12 cellular contexts compared by ENCODE assay signal in genomic region chr17:78422267-78422605, GRCh38. TPM values are rescaled to one million over a fixed set of nuclear protein-coding genes. Genes with fewer than 3 reads are reported as not detected.
A peak's percentile ranks its signal among the peaks of the same experiment; 100 is the strongest.
DNase-seq lines count a peak whose midpoint lies in the region; ATAC-seq, FAIRE-seq and TF ChIP-seq lines count a peak whose summit lies in the region.
"Had no signal": no experiment of that assay in that cellular context is flagged by ENCODE, and none has a peak within 500 bp of the region (broad histone marks: within the 10 kb centered on the region; RNA-seq: fewer than 3 reads in every experiment).

No MANE protein-coding gene starts in this region.

- dilution Hi-C loops in mammary epithelial cell (cut with HindIII; ENCODE audit: low sequenced_read_pairs): loop anchor here (10.0 kb wide), 1 partner anchor 127 kb away; no protein-coding TSS in a partner anchor

- H3F3A ChIP-seq in GM23338 (replicated peaks; ENCODE audit: low read depth): peaks cover 22% of the 10 kb centered on the region

- in situ Hi-C loops in mammary epithelial cell (cut with MboI; ENCODE audit: low sequenced_read_pairs in 2 of 2): loop anchor here in 1 of 2 donors (5.0 kb wide), 1 partner anchor 135 kb away; no protein-coding TSS in a partner anchor

- H3K36me3 Mint-ChIP-seq in GM23338 (ENCODE audit: low read depth): peaks cover 69% of the 10 kb centered on the region
- H3K36me3 Mint-ChIP-seq in activated T-helper 1 cell treated with anti-CD3 and anti-CD28 coated beads, Interleukin-12 subunit alpha, Interleukin-12 subunit beta, Interleukin-2, Interleukin-4 antibody, amounts not matched to agents 30 ng/mL and 10 ng/mL and 1 ng/mL, durations not matched to agents 14 hours and 24 hours and 36 hours (ENCODE audit: low read depth): peaks cover 40% of the 10 kb centered on the region
- peaks cover 14% of the 10 kb centered on the region for H3K36me3 Mint-ChIP-seq in natural killer cell treated with Interleukin-12 subunit alpha and Interleukin-12 subunit beta and Interleukin-15 and Interleukin-18, amount 100 ng/mL, for 72 hours

- peaks cover 24% of the 10 kb centered on the region for H3K4me1 Mint-ChIP-seq in GM23338
- H3K4me1 Mint-ChIP-seq in activated T-helper 1 cell treated with anti-CD3 and anti-CD28 coated beads, Interleukin-12 subunit alpha, Interleukin-12 subunit beta, Interleukin-2, Interleukin-4 antibody, amounts not matched to agents 30 ng/mL and 10 ng/mL and 1 ng/mL, durations not matched to agents 14 hours and 24 hours and 36 hours (ENCODE audit: low read depth): peaks cover 47% of the 10 kb centered on the region
- peaks cover 21 to 24% of the 10 kb centered on the region in 2 donors for H3K4me1 Mint-ChIP-seq in natural killer cell treated with Interleukin-12 subunit alpha and Interleukin-12 subunit beta and Interleukin-15 and Interleukin-18, amount 100 ng/mL, for 72 hours (ENCODE audit: low read depth in 2 of 2)

- H3K9me3 ChIP-seq in A549 (no peaks in the 10 kb centered on the region), mammary epithelial cell (replicated peaks; ENCODE audit: insufficient read depth, low read length) (no peaks in the 10 kb centered on the region)
- H3K9me3 ChIP-seq: testis had no signal

- no peak overlapping the region for H2AFZ ChIP-seq in GM23338
- H2AFZ ChIP-seq in mammary epithelial cell (ENCODE audit: low read depth, low read length): no peak overlapping the region
- H2AFZ ChIP-seq: parathyroid adenoma had no signal

- H3K79me2 ChIP-seq in GM23338 (replicated peaks; ENCODE audit: insufficient read depth): peaks cover 21% of the 10 kb centered on the region
- peaks cover 3% of the 10 kb centered on the region for H3K79me2 ChIP-seq in mammary epithelial cell (ENCODE audit: insufficient read depth, low read length)
- H3K79me2 ChIP-seq: parathyroid adenoma had no signal

- peaks cover 38% of the 10 kb centered on the region for H3K4me1 ChIP-seq in A549
- peaks cover 12% of the 10 kb centered on the region; the same call in 1 of the 2 replicates for H3K4me1 ChIP-seq in GM23338 (ENCODE audit: insufficient read depth)
- H3K4me1 ChIP-seq in mammary epithelial cell (ENCODE audit: insufficient read depth, low read length): peaks cover 9% of the 10 kb centered on the region
- H3K4me1 ChIP-seq: parathyroid adenoma had no signal

- H3K27ac ChIP-seq in A549 (peak overlapping the region in 1 of 2 experiments; percentile 78; a peak in 2 of 6 replicates), GM23338 (ENCODE audit: low read depth) (peak overlapping the region; percentile 29), mammary epithelial cell (ENCODE audit: insufficient read depth, low read depth, low read length) (no peak overlapping the region)
- H3K27ac ChIP-seq: parathyroid adenoma, testis had no signal

- peaks cover 16% of the 10 kb centered on the region for H4K20me1 ChIP-seq in GM23338 (replicated peaks; ENCODE audit: insufficient read depth)
- no peaks in the 10 kb centered on the region for H4K20me1 ChIP-seq in mammary epithelial cell (ENCODE audit: insufficient read depth, low read length)

- H3K36me3 ChIP-seq in GM23338 (ENCODE audit: insufficient read depth) (peaks cover 20% of the 10 kb centered on the region), H7 (replicated peaks; ENCODE audit: control insufficient read depth, insufficient read depth, low read length) (peaks cover 35% of the 10 kb centered on the region), mammary epithelial cell (ENCODE audit: insufficient read depth, low read length) (peaks cover 11% of the 10 kb centered on the region)

- no peak for TF ChIP-seq POLR2A in A549 (IDR thresholded peaks at IDR 0.05; ENCODE audit: low read length)

- H3K4me3 ChIP-seq in A549 (no peak overlapping the region), GM23338 (no peak overlapping the region), H7 (ENCODE audit: insufficient read depth, low read depth, low read length) (no peak overlapping the region), mammary epithelial cell (replicated peaks in 1 of 3; ENCODE audit: insufficient read depth in 1 of 3, low read depth in 2 of 3, low read length in 3 of 3) (no peak overlapping the region)
- H3K4me3 ChIP-seq: testis had no signal

- ATAC-seq in A549 (no peak), GM23338 (no peak), HG03571 (IDR thresholded peaks at IDR 0.05; ENCODE audit: unreplicated experiment) (no peak)
- no peak for ATAC-seq in natural killer cell treated with Interleukin-12 subunit alpha and Interleukin-12 subunit beta and Interleukin-15 and Interleukin-18, amount 100 ng/mL, for 72 hours

- H3K4me2 ChIP-seq in A549 (no peak overlapping the region; the same call in 2 of the 3 replicates), GM23338 (no peak overlapping the region), mammary epithelial cell (ENCODE audit: insufficient read depth, low read depth, low read length) (no peak overlapping the region)

- no peak for TF ChIP-seq CTCF in A549 (IDR thresholded peaks at IDR 0.05)
- TF ChIP-seq CTCF in GM23338 (conservative IDR thresholded peaks at IDR 0.05; ENCODE audit: low read depth in 2 of 2): no peak
- no peak for TF ChIP-seq CTCF in mammary epithelial cell (conservative IDR thresholded peaks at IDR 0.05 in 1 of 2, IDR thresholded peaks at IDR 0.05 in 1 of 2; ENCODE audit: extremely low read depth in 1 of 2, insufficient read depth in 1 of 2, low read depth in 1 of 2, low read length in 2 of 2)

- no peak overlapping the region for H3K9ac ChIP-seq in mammary epithelial cell (ENCODE audit: insufficient read depth, low read length)
- H3K9ac ChIP-seq: parathyroid adenoma had no signal

- intact Hi-C loops in activated T-helper 1 cell treated with anti-CD3 and anti-CD28 coated beads, Interleukin-12 subunit alpha, Interleukin-12 subunit beta, Interleukin-2, Interleukin-4 antibody, amounts not matched to agents 30 ng/mL and 10 ng/mL and 1 ng/mL, durations not matched to agents 14 hours and 24 hours and 36 hours (cut with micrococcal nuclease): loop anchor here (1.0 kb wide), 4 partner anchors 40 to 171 kb away; partner anchors contain the start of gene SOCS3
- intact Hi-C loops in mammary epithelial cell (cut with micrococcal nuclease): loop anchor here (1.0 to 5.0 kb wide), 6 partner anchors 45 to 171 kb away; partner anchors contain the start of genes PGS1 and SOCS3

- POLR2A ChIA-PET in A549 (lab: Yijun Ruan, JAX): interaction anchor here (0.7 to 2.3 kb wide), 4 partner anchors 10 to 66 kb away, joined by 3 to 24 read pairs (median 4); partner anchors contain the start of gene SOCS3

- peak overlapping the region; percentile 89 for H3K27ac Mint-ChIP-seq in GM23338
- peak overlapping the region; percentile 62 for H3K27ac Mint-ChIP-seq in activated T-helper 1 cell treated with anti-CD3 and anti-CD28 coated beads, Interleukin-12 subunit alpha, Interleukin-12 subunit beta, Interleukin-2, Interleukin-4 antibody, amounts not matched to agents 30 ng/mL and 10 ng/mL and 1 ng/mL, durations not matched to agents 14 hours and 24 hours and 36 hours
- peak overlapping the region; percentile 23 to 50 for H3K27ac Mint-ChIP-seq in natural killer cell treated with Interleukin-12 subunit alpha and Interleukin-12 subunit beta and Interleukin-15 and Interleukin-18, amount 100 ng/mL, for 72 hours

- DNase-seq in A549 (ENCODE audit: low read depth in 1 of 2, low spot score in 1 of 2): no peak
- DNase-seq in GM23338 (ENCODE audit: low spot score): no peak
- no peak for DNase-seq in activated T-helper 1 cell treated with anti-CD3 and anti-CD28 coated beads, Interleukin-12 subunit alpha, Interleukin-12 subunit beta, Interleukin-2, Interleukin-4 antibody, amounts not matched to agents 30 ng/mL and 10 ng/mL and 1 ng/mL, durations not matched to agents 14 hours and 24 hours and 36 hours (ENCODE audit: low spot score)
- no peak for DNase-seq in natural killer cell treated with Interleukin-12 subunit alpha and Interleukin-12 subunit beta and Interleukin-15 and Interleukin-18, amount 100 ng/mL, for 72 hours (ENCODE audit: low spot score)
- no peak for DNase-seq in H7
- DNase-seq in NCI-H1930 (lab: John Stamatoyannopoulos, UW): no peak
- DNase-seq in mammary epithelial cell: no peak
- DNase-seq: cerebellar nuclear complex had no signal

- TF ChIP-seq EP300 in A549 (IDR thresholded peaks at IDR 0.05): no peak

- H3K9me2 ChIP-seq in GM23338 (ENCODE audit: insufficient read depth): no peaks in the 10 kb centered on the region

- no peaks in the 10 kb centered on the region for H3K9me3 Mint-ChIP-seq in GM23338
- no peaks in the 10 kb centered on the region for H3K9me3 Mint-ChIP-seq in activated T-helper 1 cell treated with anti-CD3 and anti-CD28 coated beads, Interleukin-12 subunit alpha, Interleukin-12 subunit beta, Interleukin-2, Interleukin-4 antibody, amounts not matched to agents 30 ng/mL and 10 ng/mL and 1 ng/mL, durations not matched to agents 14 hours and 24 hours and 36 hours
- H3K9me3 Mint-ChIP-seq in natural killer cell treated with Interleukin-12 subunit alpha and Interleukin-12 subunit beta and Interleukin-15 and Interleukin-18, amount 100 ng/mL, for 72 hours: no peaks in the 10 kb centered on the region

- H3K27me3 ChIP-seq in GM23338 (ENCODE audit: insufficient read depth) (no peaks in the 10 kb centered on the region), H7 (ENCODE audit: control insufficient read depth, insufficient read depth, low read length) (no peaks in the 10 kb centered on the region), mammary epithelial cell (ENCODE audit: insufficient read depth, low read length) (no peaks in the 10 kb centered on the region)
- H3K27me3 ChIP-seq: testis had no signal

- BruUV-seq in mammary epithelial cell (replicated peaks; lab: Mats Ljungman, UMichigan): no TSS peak

- no peak for FAIRE-seq in A549 (lab: Jason Lieb, UNC)
- FAIRE-seq: endometrium had no signal

- peaks cover 8% of the 10 kb centered on the region for H3K27me3 Mint-ChIP-seq in GM23338 (ENCODE audit: insufficient read depth, low read depth, poor library complexity)
- H3K27me3 Mint-ChIP-seq in activated T-helper 1 cell treated with anti-CD3 and anti-CD28 coated beads, Interleukin-12 subunit alpha, Interleukin-12 subunit beta, Interleukin-2, Interleukin-4 antibody, amounts not matched to agents 30 ng/mL and 10 ng/mL and 1 ng/mL, durations not matched to agents 14 hours and 24 hours and 36 hours (ENCODE audit: insufficient read depth): no peaks in the 10 kb centered on the region
- no peaks in the 10 kb centered on the region for H3K27me3 Mint-ChIP-seq in natural killer cell treated with Interleukin-12 subunit alpha and Interleukin-12 subunit beta and Interleukin-15 and Interleukin-18, amount 100 ng/mL, for 72 hours

- WGBS in A549 (ENCODE audit: missing lambda C conversion rate): 68% methylated on average over 8 of the region's 8 CpGs
- WGBS in mammary epithelial cell (ENCODE audit: low coverage, missing lambda C conversion rate): 61% methylated on average over 8 of the region's 8 CpGs

- CTCF ChIA-PET in A549 (lab: Yijun Ruan, JAX) (interaction anchor here (0.6 to 12.8 kb wide), 67 partner anchors 9 to 551 kb away, joined by 3 to 388 read pairs (median 5); partner anchors contain the start of genes BIRC5 and SOCS3), mammary epithelial cell (lab: Charles Lee; ENCODE audit: low non-redundant PET) (no interaction called here)

- TF ChIP-seq RAD21 in A549 (conservative IDR thresholded peaks at IDR 0.05 in 1 of 2, IDR thresholded peaks at IDR 0.05 in 1 of 2): no peak

- H3K4me3 Mint-ChIP-seq in GM23338: no peak overlapping the region
- no peak overlapping the region for H3K4me3 Mint-ChIP-seq in activated T-helper 1 cell treated with anti-CD3 and anti-CD28 coated beads, Interleukin-12 subunit alpha, Interleukin-12 subunit beta, Interleukin-2, Interleukin-4 antibody, amounts not matched to agents 30 ng/mL and 10 ng/mL and 1 ng/mL, durations not matched to agents 14 hours and 24 hours and 36 hours
- no peak overlapping the region for H3K4me3 Mint-ChIP-seq in natural killer cell treated with Interleukin-12 subunit alpha and Interleukin-12 subunit beta and Interleukin-15 and Interleukin-18, amount 100 ng/mL, for 72 hours

RNA-seq across cellular contexts. Expression of gene PGS1, which starts 43.8 kb away (rescaled TPM):
- 29.5 and 29.6 TPM in 2 replicates for polyA plus RNA-seq in A549 (2011; rRNA removed)
- 41.5 and 50.7 TPM in 2 replicates for polyA plus RNA-seq in A549 (2012; cell fraction: cytosol; rRNA removed)
- polyA plus RNA-seq in A549 (2012; cell fraction: nucleus; rRNA removed): 111 and 113 TPM in 2 replicates
- polyA plus RNA-seq in A549 (2017; fragmentation: RNase III; extraction: RNeasy Plus Mini Kit Qiagen cat#74134 plus additional on column Dnase treatment): 23.4 to 27.0 TPM (median 23.7 TPM) in 3 replicates
- polyA minus RNA-seq in A549 (2011; rRNA and poly(A)+ RNA removed): 40.0 and 45.8 TPM in 2 replicates
- total RNA-seq in GM23338 (2014; rRNA removed; shearing (Covaris generic)): 65.8 and 67.1 TPM in 2 replicates
- 42.5 and 43.9 TPM in 2 replicates for polyA plus RNA-seq in GM23338 (2016; fragmentation: Nextera tagmentation; extraction: Ambion mirVana)
- 71.9 and 73.5 TPM in 2 replicates for total RNA-seq in activated T-helper 1 cell treated with anti-CD3 and anti-CD28 coated beads, Interleukin-12 subunit alpha, Interleukin-12 subunit beta, Interleukin-2, Interleukin-4 antibody, amounts not matched to agents 30 ng/mL and 10 ng/mL and 1 ng/mL, durations not matched to agents 14 hours and 24 hours and 36 hours
- 100 to 1,000 TPM in 1 of 2 donors, 10 to 100 TPM in 1; 83.0 to 139 TPM for total RNA-seq in natural killer cell treated with Interleukin-12 subunit alpha and Interleukin-12 subunit beta and Interleukin-15 and Interleukin-18, amount 100 ng/mL, for 72 hours
- total RNA-seq in H7 (2014; rRNA removed; shearing (Covaris generic)): 63.7 and 71.8 TPM in 2 replicates
- total RNA-seq in mammary epithelial cell: 10 to 100 TPM; 29.1 to 31.5 TPM
- 19.8 TPM for polyA plus RNA-seq in mammary epithelial cell
- polyA minus RNA-seq in mammary epithelial cell: 29.9 TPM

Comparison
In these comparisons a context has a peak if more than half of its experiments do, and no peak if none do; other contexts are left out.
1. H3K27ac Mint-ChIP-seq: peak in every context shown above with its lines; median percentile 89 in GM23338; 62 in activated T-helper 1 cell treated with anti-CD3 and anti-CD28 coated beads, Interleukin-12 subunit alpha, Interleukin-12 subunit beta, Interleukin-2, Interleukin-4 antibody, amounts not matched to agents 30 ng/mL and 10 ng/mL and 1 ng/mL, durations not matched to agents 14 hours and 24 hours and 36 hours; 36 in natural killer cell treated with Interleukin-12 subunit alpha and Interleukin-12 subunit beta and Interleukin-15 and Interleukin-18, amount 100 ng/mL, for 72 hours.